8 cellular contexts compared by ENCODE assay signal in the genomic region with DNA sequence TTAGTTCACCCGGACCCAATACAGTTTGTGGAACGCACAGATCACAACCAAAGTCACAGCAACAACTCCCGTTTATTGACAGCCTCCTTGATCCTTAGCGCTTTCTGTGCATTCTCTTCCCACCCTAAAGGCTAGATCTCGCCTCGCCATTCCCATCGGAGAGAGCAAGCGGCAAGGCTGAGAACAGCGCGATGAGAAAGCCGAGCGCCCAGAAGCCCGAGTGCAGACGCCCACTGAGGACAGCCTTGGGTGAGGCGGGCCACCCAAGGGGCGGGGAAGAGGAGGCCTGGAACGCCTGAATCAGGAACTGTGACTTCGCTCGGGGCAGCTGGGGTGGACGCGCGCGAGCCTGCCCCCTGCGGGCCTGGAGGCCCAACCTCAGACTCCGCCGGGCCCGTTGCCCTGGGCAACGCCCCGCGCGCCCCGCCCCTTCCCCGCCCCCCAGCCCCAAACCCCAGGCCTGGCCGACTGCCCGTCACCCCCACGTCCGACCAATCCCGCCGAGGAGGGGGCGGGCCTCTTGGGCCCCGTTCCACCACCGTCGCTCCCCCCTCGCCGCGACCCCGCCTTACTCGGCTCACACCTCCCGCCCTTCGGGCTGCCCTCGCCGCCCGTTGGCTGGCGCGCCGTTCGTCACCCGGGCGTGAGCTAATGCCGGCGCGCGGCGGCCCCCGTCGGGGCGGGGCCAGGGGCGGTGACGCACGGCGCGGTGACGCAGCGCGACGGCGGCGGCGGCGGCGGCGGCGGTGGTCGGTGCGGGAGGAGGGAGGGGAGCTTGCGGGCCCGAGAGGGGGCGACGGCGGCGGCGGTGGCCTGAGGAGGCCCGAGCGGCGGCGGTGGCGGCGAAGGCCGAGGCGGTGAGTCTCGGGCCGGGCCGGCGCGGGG. TPM values are rescaled to one million over a fixed set of nuclear protein-coding genes. Genes with fewer than 3 reads are reported as not detected.
DNase-seq lines count a peak whose midpoint lies in the region; ATAC-seq, FAIRE-seq and TF ChIP-seq lines count a peak whose summit lies in the region.

A gene with protein sequence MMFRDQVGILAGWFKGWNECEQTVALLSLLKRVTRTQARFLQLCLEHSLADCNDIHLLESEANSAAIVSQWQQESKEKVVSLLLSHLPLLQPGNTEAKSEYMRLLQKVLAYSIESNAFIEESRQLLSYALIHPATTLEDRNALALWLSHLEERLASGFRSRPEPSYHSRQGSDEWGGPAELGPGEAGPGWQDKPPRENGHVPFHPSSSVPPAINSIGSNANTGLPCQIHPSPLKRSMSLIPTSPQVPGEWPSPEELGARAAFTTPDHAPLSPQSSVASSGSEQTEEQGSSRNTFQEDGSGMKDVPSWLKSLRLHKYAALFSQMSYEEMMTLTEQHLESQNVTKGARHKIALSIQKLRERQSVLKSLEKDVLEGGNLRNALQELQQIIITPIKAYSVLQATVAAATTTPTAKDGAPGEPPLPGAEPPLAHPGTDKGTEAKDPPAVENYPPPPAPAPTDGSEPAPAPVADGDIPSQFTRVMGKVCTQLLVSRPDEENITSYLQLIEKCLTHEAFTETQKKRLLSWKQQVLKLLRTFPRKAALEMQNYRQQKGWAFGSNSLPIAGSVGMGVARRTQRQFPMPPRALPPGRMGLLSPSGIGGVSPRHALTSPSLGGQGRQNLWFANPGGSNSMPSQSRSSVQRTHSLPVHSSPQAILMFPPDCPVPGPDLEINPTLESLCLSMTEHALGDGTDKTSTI (plus strand): TSS at position 702 of the 885 bp plus-strand sequence. CDS start 14,473 bp downstream, outside the sequence.

- ATAC-seq in HG02840 (IDR thresholded peaks at IDR 0.05; ENCODE audit: low FRiP score, unreplicated experiment): peak; percentile 86
- ATAC-seq in heart left ventricle: peak; percentile 96 to 97 (median 97)
- peak; percentile 97 to 98 for ATAC-seq in upper lobe of left lung (ENCODE audit: low FRiP score in 2 of 2)

- WGBS in adipose tissue, 3 donors: 1% methylated on average over 51 to 92 of the region's 105 CpGs
- WGBS in heart left ventricle, 4 donors: 0 to 1% (median 1%) methylated on average over 16 to 105 of the region's 105 CpGs
- 0% methylated on average over 13 to 17 of the region's 105 CpGs for WGBS in upper lobe of left lung, 2 donors

- TF ChIP-seq EP300 in upper lobe of left lung (IDR thresholded peaks at IDR 0.05): peak in 1 of 4 donors; percentile 54

- DNase-seq in GM12891 (ENCODE audit: insufficient read length, low spot score) (peak; percentile 95), NCI-H1436 (lab: John Stamatoyannopoulos, UW) (peak; percentile 96), T follicular helper cell (ENCODE audit: low read depth) (peak; percentile 99), heart left ventricle (peak; percentile 99 to 100 (median 99)), posterior cingulate gyrus (peak; percentile 97 to 100 (median 98)), upper lobe of left lung (peak; percentile 99 to 100)

- H3K36me3 ChIP-seq in heart left ventricle (peaks cover 0 to 15% (median 0%) of the 10 kb centered on the region in 9 donors), upper lobe of left lung (peaks cover 0 to 2% (median 0%) of the 10 kb centered on the region in 4 donors)

- peak; percentile 75 to 97 (median 88) for TF ChIP-seq CTCF in heart left ventricle (IDR thresholded peaks at IDR 0.05)
- TF ChIP-seq CTCF in upper lobe of left lung (IDR thresholded peaks at IDR 0.05): peak; percentile 85 to 97 (median 94)

- peak; percentile 99 for FAIRE-seq in GM12891 (lab: Jason Lieb, UNC)

- TF ChIP-seq POLR2A in GM12891 (IDR thresholded peaks at IDR 0.05; ENCODE audit: low read depth, low read length) (peak; percentile 95), heart left ventricle (IDR thresholded peaks at IDR 0.05) (peak; percentile 25 to 90), upper lobe of left lung (IDR thresholded peaks at IDR 0.05) (peak; percentile 86 to 96 (median 92))

- no peaks in the 10 kb centered on the region for H3K9me3 ChIP-seq in heart left ventricle
- no peaks in the 10 kb centered on the region for H3K9me3 ChIP-seq in upper lobe of left lung

- H3K4me3 ChIP-seq in heart left ventricle (peak within 1 kb of the TSS; percentile 71 to 96 (median 86)), upper lobe of left lung (peak within 1 kb of the TSS; percentile 71 to 96 (median 83))

- H3K4me1 ChIP-seq in heart left ventricle (peaks cover 0 to 58% (median 31%) of the 10 kb centered on the region in 12 donors), upper lobe of left lung (peaks cover 26 to 54% (median 34%) of the 10 kb centered on the region in 4 donors)

- intact Hi-C loops in heart left ventricle (cut with DNase I): loop anchor here in 6 of 10 donors (1.0 to 10.0 kb wide), 10 partner anchors 48 to 220 kb away; a partner anchor contains a TSS
- intact Hi-C loops in posterior cingulate gyrus (cut with DNase I): loop anchor here (1.0 to 10.0 kb wide), 3 partner anchors 49 to 937 kb away; a partner anchor contains a TSS

- H3K27me3 ChIP-seq in heart left ventricle (no peaks in the 10 kb centered on the region), upper lobe of left lung (no peaks in the 10 kb centered on the region)

- H3K27ac ChIP-seq in adipose tissue (ENCODE audit: low read depth, low read length): peak within 1 kb of the TSS; percentile 52
- peak within 1 kb of the TSS in 11 of 12 donors; percentile 80 to 93 (median 90) for H3K27ac ChIP-seq in heart left ventricle
- H3K27ac ChIP-seq in upper lobe of left lung: peak within 1 kb of the TSS; percentile 85 to 94 (median 88)

TF ChIP-seq in GM12891, 5 proteins besides CTCF, POLR2A, EP300 and RAD21:
- no peak for TF ChIP-seq POU2F2 (IDR thresholded peaks at IDR 0.05; ENCODE audit: low read depth, low read length)
- peak; percentile 96 for TF ChIP-seq POLR2AphosphoS5 (IDR thresholded peaks at IDR 0.05; ENCODE audit: low read depth, low read length)
- peak; percentile 38; the same call in 1 of the 2 replicates for TF ChIP-seq SPI1 (IDR thresholded peaks at IDR 0.05; ENCODE audit: low read depth, low read length)
- TF ChIP-seq PAX5 (IDR thresholded peaks at IDR 0.05; ENCODE audit: insufficient read depth, low read length, severe bottlenecking): peak; percentile 86
- peak; percentile 94 for TF ChIP-seq TAF1 (IDR thresholded peaks at IDR 0.05; ENCODE audit: low read depth, low read length)
TF ChIP-seq in GM12891: peak in this region for 4.

RNA-seq across cellular contexts. Expression of the gene that starts here (rescaled TPM):
- 23.9 TPM for polyA plus RNA-seq in GM12891 (2012; ENCODE audit: low read depth, missing spikeins)
- polyA plus RNA-seq in adipose tissue: 10 to 100 TPM; 34.3 to 79.0 (median 77.6) TPM
- total RNA-seq in heart left ventricle: 100 to 1,000 TPM in 1 of 9 donors, 10 to 100 TPM in 8; 34.9 to 101 (median 52.3) TPM
- polyA plus RNA-seq in heart left ventricle: 10 to 100 TPM; 62.1 to 78.6 TPM
- total RNA-seq in upper lobe of left lung: 100 to 1,000 TPM in 2 of 6 donors, 10 to 100 TPM in 4; 57.7 to 125 (median 79.3) TPM

Comparison
In these comparisons a context has a peak if more than half of its experiments do, and no peak if none do; other contexts are left out.
1. Peak in every context shown above with its lines: DNase-seq, ATAC-seq, H3K4me3 ChIP-seq and H3K27ac ChIP-seq.